ENCODE assay signal across 15 cellular contexts in the genomic region with DNA sequence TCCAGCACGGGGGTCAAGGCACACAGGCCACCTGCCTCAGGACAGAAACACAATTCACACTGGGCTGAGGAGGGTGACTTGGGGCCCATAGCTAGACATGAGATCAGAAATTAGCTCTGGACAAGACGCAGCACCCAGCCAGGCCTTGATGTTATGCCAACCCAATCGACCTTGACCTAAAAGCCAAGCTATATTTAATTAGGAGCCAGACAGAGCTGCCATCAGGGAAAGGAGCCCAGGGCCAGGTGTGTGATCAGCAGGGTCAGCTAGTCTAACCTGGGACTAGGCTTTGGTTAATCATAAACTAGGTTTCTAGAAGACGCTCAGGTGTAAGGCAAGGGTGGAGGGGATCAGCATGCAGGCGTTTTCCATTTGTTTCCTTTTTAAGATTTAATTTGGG.
"Had no signal": no experiment of that assay in that cellular context is flagged by ENCODE, and none has a peak within 500 bp of the region (broad histone marks: within the 10 kb centered on the region; RNA-seq: fewer than 3 reads in every experiment).

No MANE protein-coding gene starts in this region.

- DNase-seq: activated CD4-positive, alpha-beta T cell treated with anti-CD3 and anti-CD28 coated beads for 36 hours; activated CD8-positive, alpha-beta memory T cell treated with anti-CD3 and anti-CD28 coated beads, Interleukin-2, amount 50 U/mL, for 4 hours; activated CD8-positive, alpha-beta T cell treated with anti-CD3 and anti-CD28 coated beads for 36 hours; activated gamma-delta T cell treated with Interleukin-2 at 50 U/mL for 16 hours; activated naive CD8-positive, alpha-beta T cell treated with anti-CD3 and anti-CD28 coated beads for 36 hours; activated T-cell treated with anti-CD3 and anti-CD28 coated beads, Interleukin-2, amount 50 U/mL, for 72 hours; left lung; mesenchymal stem cell; retina; SW 1271; upper lobe of right lung had no signal

- H3K9me3 ChIP-seq: left lung, upper lobe of right lung had no signal

- H3K36me3 ChIP-seq: left lung, upper lobe of right lung had no signal

- ATAC-seq: activated CD4-positive, alpha-beta T cell treated with anti-CD3 and anti-CD28 coated beads for 36 hours; activated CD8-positive, alpha-beta T cell treated with anti-CD3 and anti-CD28 coated beads for 36 hours; activated T-cell treated with anti-CD3 and anti-CD28 coated beads, Interleukin-2, amount 50 U/mL, for 72 hours; esophagus mucosa; left lung; stimulated activated effector memory CD8-positive, alpha-beta T cell treated with anti-CD3 and anti-CD28 coated beads, Interleukin-12 subunit alpha, Interleukin-12 subunit beta, amount 100 ng/mL, for 72 hours; upper lobe of right lung had no signal

- H3K4me1 ChIP-seq: left lung, upper lobe of right lung had no signal

- FAIRE-seq: endometrium had no signal

- H3K4me3 ChIP-seq: left lung, smooth muscle cell, upper lobe of right lung had no signal

- H3K27me3 ChIP-seq: upper lobe of right lung had no signal

- H3K27ac ChIP-seq: left lung, upper lobe of right lung had no signal
